Comparison of ENCODE assay signal across 10 cellular contexts in the genomic region with DNA sequence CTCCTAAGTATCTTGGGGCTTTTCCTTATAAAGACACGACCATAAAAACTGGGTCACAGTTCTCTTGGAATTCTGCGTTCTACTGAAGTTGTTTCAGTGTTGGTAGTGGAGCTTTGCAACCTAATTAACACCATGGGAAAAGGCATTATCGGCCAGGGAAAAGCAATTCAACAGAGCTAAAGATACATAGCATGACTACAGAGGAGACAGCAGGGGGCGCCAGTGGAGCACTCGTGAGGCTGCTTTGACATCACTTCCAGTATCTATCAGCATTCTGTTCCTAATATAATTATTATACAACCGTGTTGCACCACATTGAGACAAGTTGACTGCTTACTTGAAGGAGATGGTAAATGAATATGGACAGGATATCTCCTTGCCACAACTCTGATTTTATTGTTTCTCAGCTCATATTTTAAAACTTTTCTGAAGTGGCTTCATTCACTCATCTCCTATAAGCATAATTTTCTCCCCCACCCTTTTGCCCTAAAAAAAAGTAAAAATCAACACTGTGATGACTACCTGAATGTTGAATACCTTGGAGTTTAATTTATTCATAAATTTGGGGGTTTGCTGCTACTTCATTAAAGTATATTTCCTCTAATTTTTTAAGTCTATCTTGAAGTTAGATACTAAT. TPM values are rescaled to one million over a fixed set of nuclear protein-coding genes. Genes with fewer than 3 reads are reported as not detected.
DNase-seq lines count a peak whose midpoint lies in the region; ATAC-seq, FAIRE-seq and TF ChIP-seq lines count a peak whose summit lies in the region.
"Had no signal": no experiment of that assay in that cellular context is flagged by ENCODE, and none has a peak within 500 bp of the region (broad histone marks: within the 10 kb centered on the region; RNA-seq: fewer than 3 reads in every experiment).

No MANE protein-coding gene starts in this region.

- H3K4me1 ChIP-seq in foreskin keratinocyte: no peaks in the 10 kb centered on the region

- H3K9me2 ChIP-seq in SU-DHL-6 (replicated peaks; ENCODE audit: insufficient read depth, low read length): no peaks in the 10 kb centered on the region

- TF ChIP-seq CTCF in GM12865 (IDR thresholded peaks at IDR 0.05; ENCODE audit: insufficient read depth, low read depth, low read length, missing control alignments): peak; percentile 63
- peak; percentile 50 for TF ChIP-seq CTCF in SU-DHL-6 (IDR thresholded peaks at IDR 0.05; ENCODE audit: insufficient read depth, low read length, poor library complexity, severe bottlenecking)
- TF ChIP-seq CTCF in foreskin keratinocyte (conservative IDR thresholded peaks at IDR 0.05): peak; percentile 88

- H3K9ac ChIP-seq in SU-DHL-6 (ENCODE audit: low read length): no peak overlapping the region

- peak; percentile 43 for FAIRE-seq in A204.1 (lab: Jason Lieb, UNC)

- H3K4me2 ChIP-seq in SU-DHL-6 (ENCODE audit: low read depth, low read length, poor library complexity, severe bottlenecking): no peak overlapping the region

- ATAC-seq in foreskin keratinocyte: peak; percentile 90

- H3F3A ChIP-seq in SU-DHL-6 (ENCODE audit: insufficient read depth): no peaks in the 10 kb centered on the region

- DNase-seq in GM12865 (ENCODE audit: low read depth): peak; percentile 55
- DNase-seq in M059J (ENCODE audit: low read depth): peak; percentile 45
- peak; percentile 13 to 51 for DNase-seq in foreskin keratinocyte
- DNase-seq in stimulated activated CD8-positive, alpha-beta memory T cell treated with anti-CD3 and anti-CD28 coated beads, Interleukin-4, amount 100 ng/mL, for 48 hours: peak; percentile 53
- DNase-seq in hepatic stellate cell (ENCODE audit: low spot score): no peak
- no peak for DNase-seq in GF-D8 (lab: John Stamatoyannopoulos, UW)
- DNase-seq: stimulated activated naive B cell treated with anti-CD40 and anti-IgM and Interleukin-4, amounts not matched to agents 10 μg/mL and 1 μg/mL and 100 μg/mL, for 72 hours had no signal

- H3K27me3 ChIP-seq in SU-DHL-6 (ENCODE audit: low read length) (no peaks in the 10 kb centered on the region), foreskin keratinocyte (no peaks in the 10 kb centered on the region)

- no peaks in the 10 kb centered on the region for H4K20me1 ChIP-seq in SU-DHL-6 (ENCODE audit: low read depth, low read length)

- no peak overlapping the region for H2AFZ ChIP-seq in SU-DHL-6 (ENCODE audit: low read depth, low read length, severe bottlenecking)

- no peaks in the 10 kb centered on the region for H3K9me3 ChIP-seq in SU-DHL-6 (ENCODE audit: insufficient read depth, low read length)

- no peaks in the 10 kb centered on the region for H3K79me2 ChIP-seq in SU-DHL-6 (ENCODE audit: insufficient read depth, low read length)

- no peaks in the 10 kb centered on the region for H3K36me3 ChIP-seq in SU-DHL-6 (ENCODE audit: low read length)

- H3K4me3 ChIP-seq in GM12865 (ENCODE audit: low read depth, low read length): no peak overlapping the region
- H3K4me3 ChIP-seq in SU-DHL-6 (ENCODE audit: insufficient read depth, low read length, poor library complexity, severe bottlenecking): no peak overlapping the region

- H3K27ac ChIP-seq in SU-DHL-6 (ENCODE audit: low read depth, low read length): no peak overlapping the region
- no peak overlapping the region for H3K27ac ChIP-seq in foreskin keratinocyte
- H3K27ac ChIP-seq: epithelial cell of prostate had no signal

RNA-seq across cellular contexts. Expression of a gene that starts 39.4 kb away (rescaled TPM):
- not detected in 2 replicates for total RNA-seq in M059J (2014; rRNA removed; shearing (Covaris generic))
- 2.6 and 4.5 TPM in 2 replicates for total RNA-seq in foreskin keratinocyte
- 2.5 and 4.3 TPM in 2 replicates for polyA plus RNA-seq in foreskin keratinocyte

Comparison
In these comparisons a context has a peak if more than half of its experiments do, and no peak if none do; other contexts are left out.
1. DNase-seq: peak in GM12865 (single experiment), M059J (single experiment), foreskin keratinocyte (2 of 2) and stimulated activated CD8-positive, alpha-beta memory T cell treated with anti-CD3 and anti-CD28 coated beads, Interleukin-4, amount 100 ng/mL, for 48 hours (single experiment); none in hepatic stellate cell (single experiment) and GF-D8 (single experiment).
2. Peak in every context shown above with its lines, with median percentiles within 50 percentile points of each other: CTCF ChIP-seq.